8 cellular contexts compared by ENCODE assay signal in the genomic region with DNA sequence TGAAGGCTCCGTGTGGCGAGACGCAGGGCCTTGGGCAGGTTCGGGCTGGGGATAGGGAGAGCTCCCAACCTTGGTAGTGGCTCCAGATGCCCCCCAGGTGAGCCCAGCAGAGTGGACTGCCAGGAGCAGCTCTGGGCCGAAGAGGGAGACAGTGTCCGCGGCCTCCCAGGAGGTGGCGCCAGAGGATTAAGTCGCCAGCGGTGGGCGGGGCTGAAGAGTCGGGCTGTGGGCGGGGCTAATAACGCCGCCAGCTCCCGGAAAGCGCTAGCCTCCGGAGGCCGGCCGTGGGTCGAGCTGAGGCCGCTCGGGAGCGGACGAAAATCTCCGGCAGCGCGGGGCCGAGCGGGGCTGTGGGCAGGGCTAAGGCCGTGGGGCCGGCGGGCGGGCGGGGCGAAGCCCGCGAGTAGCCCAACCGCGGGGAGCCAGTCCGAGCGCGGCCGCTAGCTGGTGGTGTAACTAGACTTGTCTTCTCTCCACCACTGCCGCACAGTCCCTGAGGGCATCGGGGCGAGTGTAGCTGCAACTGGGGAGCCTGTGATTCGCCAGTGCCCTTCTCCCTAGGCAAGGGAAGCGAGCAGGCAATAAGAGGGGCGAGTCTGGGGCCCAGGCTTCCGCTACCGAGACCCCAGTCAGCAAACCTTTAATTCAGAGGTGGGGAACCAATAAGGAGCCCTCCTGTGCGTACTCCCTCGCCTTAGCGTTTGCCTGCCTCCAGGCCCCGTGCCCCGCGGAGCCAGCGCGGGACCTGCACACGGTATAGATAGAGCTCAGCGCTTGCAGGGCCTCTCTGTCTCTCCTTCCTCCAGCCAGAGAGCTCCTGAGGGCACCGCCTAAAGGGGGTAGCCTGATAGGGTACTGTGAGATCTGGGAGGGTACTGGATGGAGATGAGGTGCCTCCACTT. TPM values are rescaled to one million over a fixed set of nuclear protein-coding genes. Genes with fewer than 3 reads are reported as not detected.
DNase-seq lines count a peak whose midpoint lies in the region; ATAC-seq and TF ChIP-seq lines count a peak whose summit lies in the region.

No MANE protein-coding gene starts in this region.

- H3K27ac ChIP-seq in thymus (ENCODE audit: low read depth): peak overlapping the region; percentile 64

- H3K9me3 Mint-ChIP-seq in activated naive CD8-positive, alpha-beta T cell (ENCODE audit: low read depth): no peaks in the 10 kb centered on the region
- H3K9me3 Mint-ChIP-seq in osteocyte (ENCODE audit: unreplicated experiment): no peaks in the 10 kb centered on the region

- H3K27ac Mint-ChIP-seq in activated naive CD8-positive, alpha-beta T cell: no peak overlapping the region
- H3K27ac Mint-ChIP-seq in osteocyte (ENCODE audit: unreplicated experiment): peak overlapping the region; percentile 54

- no peaks in the 10 kb centered on the region for H3K27me3 ChIP-seq in thymus (ENCODE audit: control insufficient read depth, insufficient read depth)

- peak; percentile 88 for ATAC-seq in HG02623 (IDR thresholded peaks at IDR 0.05; ENCODE audit: unreplicated experiment)
- ATAC-seq in SK-N-SH treated with all-trans-retinoic acid at 6 μM for 48 hours: peak; percentile 98

- H3K4me3 Mint-ChIP-seq in activated naive CD8-positive, alpha-beta T cell: peak overlapping the region; percentile 80
- H3K4me3 Mint-ChIP-seq in osteocyte (ENCODE audit: unreplicated experiment): peak overlapping the region; percentile 70

- peaks cover 2% of the 10 kb centered on the region for H3K27me3 Mint-ChIP-seq in activated naive CD8-positive, alpha-beta T cell
- H3K27me3 Mint-ChIP-seq in osteocyte (ENCODE audit: unreplicated experiment): peaks cover 20% of the 10 kb centered on the region

- H3K4me1 Mint-ChIP-seq in activated naive CD8-positive, alpha-beta T cell (ENCODE audit: low read depth): no peaks in the 10 kb centered on the region
- H3K4me1 Mint-ChIP-seq in osteocyte (ENCODE audit: unreplicated experiment): peaks cover 3% of the 10 kb centered on the region

- TF ChIP-seq CTCF in GM12865 (IDR thresholded peaks at IDR 0.05; ENCODE audit: insufficient read depth, low read depth, low read length, missing control alignments) (peak; percentile 94), osteocyte (IDR thresholded peaks at IDR 0.05) (peak; percentile 94)

- peak overlapping the region; percentile 54 for H3K4me3 ChIP-seq in GM12865 (ENCODE audit: low read depth, low read length)
- H3K4me3 ChIP-seq in thymus (ENCODE audit: low read length): peak overlapping the region; percentile 87

- H3K9me3 ChIP-seq in thymus (ENCODE audit: control insufficient read depth): no peaks in the 10 kb centered on the region

- H3K36me3 ChIP-seq in thymus (ENCODE audit: control insufficient read depth, insufficient read depth): peaks cover 3% of the 10 kb centered on the region

- no peaks in the 10 kb centered on the region for H3K4me1 ChIP-seq in thymus (ENCODE audit: control insufficient read depth, insufficient read depth, low read length)

- WGBS in thymus: under 1% methylated on average over 63 of the region's 63 CpGs

- DNase-seq in GM12865 (ENCODE audit: low read depth) (peak; percentile 97), NCI-H1092 treated with DMSO at 0.1 percent for 48 hours (lab: John Stamatoyannopoulos, UW) (peak; percentile 86), glomerular visceral epithelial cell (ENCODE audit: extremely low spot score) (peak; percentile 97), osteocyte (ENCODE audit: extremely low spot score, unreplicated experiment) (peak; percentile 98)

- H3K36me3 Mint-ChIP-seq in activated naive CD8-positive, alpha-beta T cell: no peaks in the 10 kb centered on the region
- no peaks in the 10 kb centered on the region for H3K36me3 Mint-ChIP-seq in osteocyte (ENCODE audit: unreplicated experiment)

TF ChIP-seq in SK-N-SH treated with all-trans-retinoic acid at 6 μM for 48 hours, 23 proteins besides CTCF, POLR2A, EP300 and RAD21:
- TF ChIP-seq, protein P1, sequence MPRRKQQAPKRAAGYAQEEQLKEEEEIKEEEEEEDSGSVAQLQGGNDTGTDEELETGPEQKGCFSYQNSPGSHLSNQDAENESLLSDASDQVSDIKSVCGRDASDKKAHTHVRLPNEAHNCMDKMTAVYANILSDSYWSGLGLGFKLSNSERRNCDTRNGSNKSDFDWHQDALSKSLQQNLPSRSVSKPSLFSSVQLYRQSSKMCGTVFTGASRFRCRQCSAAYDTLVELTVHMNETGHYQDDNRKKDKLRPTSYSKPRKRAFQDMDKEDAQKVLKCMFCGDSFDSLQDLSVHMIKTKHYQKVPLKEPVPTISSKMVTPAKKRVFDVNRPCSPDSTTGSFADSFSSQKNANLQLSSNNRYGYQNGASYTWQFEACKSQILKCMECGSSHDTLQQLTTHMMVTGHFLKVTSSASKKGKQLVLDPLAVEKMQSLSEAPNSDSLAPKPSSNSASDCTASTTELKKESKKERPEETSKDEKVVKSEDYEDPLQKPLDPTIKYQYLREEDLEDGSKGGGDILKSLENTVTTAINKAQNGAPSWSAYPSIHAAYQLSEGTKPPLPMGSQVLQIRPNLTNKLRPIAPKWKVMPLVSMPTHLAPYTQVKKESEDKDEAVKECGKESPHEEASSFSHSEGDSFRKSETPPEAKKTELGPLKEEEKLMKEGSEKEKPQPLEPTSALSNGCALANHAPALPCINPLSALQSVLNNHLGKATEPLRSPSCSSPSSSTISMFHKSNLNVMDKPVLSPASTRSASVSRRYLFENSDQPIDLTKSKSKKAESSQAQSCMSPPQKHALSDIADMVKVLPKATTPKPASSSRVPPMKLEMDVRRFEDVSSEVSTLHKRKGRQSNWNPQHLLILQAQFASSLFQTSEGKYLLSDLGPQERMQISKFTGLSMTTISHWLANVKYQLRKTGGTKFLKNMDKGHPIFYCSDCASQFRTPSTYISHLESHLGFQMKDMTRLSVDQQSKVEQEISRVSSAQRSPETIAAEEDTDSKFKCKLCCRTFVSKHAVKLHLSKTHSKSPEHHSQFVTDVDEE (CRISPR knock-in tag; IDR thresholded peaks at IDR 0.05): 0 out of 2 replicates have a peak, but pooled peaks have one; percentile 14
- TF ChIP-seq, protein P2, sequence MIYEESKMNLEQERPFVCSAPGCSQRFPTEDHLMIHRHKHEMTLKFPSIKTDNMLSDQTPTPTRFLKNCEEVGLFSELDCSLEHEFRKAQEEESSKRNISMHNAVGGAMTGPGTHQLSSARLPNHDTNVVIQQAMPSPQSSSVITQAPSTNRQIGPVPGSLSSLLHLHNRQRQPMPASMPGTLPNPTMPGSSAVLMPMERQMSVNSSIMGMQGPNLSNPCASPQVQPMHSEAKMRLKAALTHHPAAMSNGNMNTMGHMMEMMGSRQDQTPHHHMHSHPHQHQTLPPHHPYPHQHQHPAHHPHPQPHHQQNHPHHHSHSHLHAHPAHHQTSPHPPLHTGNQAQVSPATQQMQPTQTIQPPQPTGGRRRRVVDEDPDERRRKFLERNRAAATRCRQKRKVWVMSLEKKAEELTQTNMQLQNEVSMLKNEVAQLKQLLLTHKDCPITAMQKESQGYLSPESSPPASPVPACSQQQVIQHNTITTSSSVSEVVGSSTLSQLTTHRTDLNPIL (CRISPR knock-in tag; IDR thresholded peaks at IDR 0.05; ENCODE audit: low read depth): no peak

RNA-seq across cellular contexts. Expression of a gene that starts 14.4 kb away (rescaled TPM):
- 0.64 and 0.81 TPM in 2 replicates for total RNA-seq in osteocyte
- 0.09 TPM for polyA plus RNA-seq in thymus

Comparison
In these comparisons a context has a peak if more than half of its experiments do, and no peak if none do; other contexts are left out.
1. Peak in every context shown above with its lines: DNase-seq, ATAC-seq, H3K4me3 ChIP-seq and H3K27ac ChIP-seq.